In the genomic region with DNA sequence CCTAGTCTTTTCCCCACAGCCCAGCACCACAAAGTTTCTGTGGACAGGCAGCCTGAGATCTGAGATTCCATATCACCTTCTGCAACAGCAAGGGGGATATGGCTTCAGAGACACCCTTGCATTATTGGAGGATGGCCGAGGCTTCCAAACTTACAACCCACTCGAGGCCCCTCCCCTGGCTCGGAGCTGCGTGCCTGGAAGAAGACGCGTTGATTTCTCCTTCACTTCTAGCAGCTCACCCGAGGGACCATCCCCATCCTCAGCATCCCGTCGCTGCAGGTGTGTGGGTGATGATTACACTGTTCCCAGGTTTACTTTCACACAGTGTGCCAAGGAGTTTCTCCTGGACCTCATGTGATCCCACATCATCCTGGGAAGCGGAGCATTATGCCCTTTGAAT, we compare ENCODE assay signal across 23 cellular contexts.
A peak's percentile ranks its signal among the peaks of the same experiment; 100 is the strongest.
DNase-seq lines count a peak whose midpoint lies in the region; ATAC-seq and TF ChIP-seq lines count a peak whose summit lies in the region.
"Had no signal": no experiment of that assay in that cellular context is flagged by ENCODE, and none has a peak within 500 bp of the region (broad histone marks: within the 10 kb centered on the region; RNA-seq: fewer than 3 reads in every experiment).

No MANE protein-coding gene starts in this region.

- TF ChIP-seq CTCF in lung (IDR thresholded peaks at IDR 0.05; ENCODE audit: control extremely low read depth, extremely low read depth) = no peak

- no peak overlapping the region for H3K4me3 ChIP-seq in lung
- H3K4me3 ChIP-seq: BLaER1, GM12878, GM23338, SJSA1 had no signal

- H3K4me1 ChIP-seq in lung (ENCODE audit: control insufficient read depth in 2 of 2, insufficient read depth in 2 of 2, low read length in 2 of 2) = no peaks in the 10 kb centered on the region
- H3K4me1 ChIP-seq: BLaER1, SJSA1 had no signal

- DNase-seq in AG20443 (ENCODE audit: low spot score) = peak; percentile 2
- DNase-seq in GM03348 (ENCODE audit: low spot score) = peak; percentile 1
- DNase-seq in ecto neural progenitor cell (ENCODE audit: low spot score) = peak; percentile 17
- peak; percentile 25 for DNase-seq in lung (ENCODE audit: low spot score)
- no peak for DNase-seq in putamen (ENCODE audit: low spot score)
- DNase-seq in iPS-NIHi11 (ENCODE audit: low spot score) = no peak
- DNase-seq: CD4-positive, alpha-beta T cell; COR-L47; DMS 273 treated with DMSO at 0.1 percent for 48 hours; DMS79 treated with DMSO at 0.1 percent for 48 hours; MV-4-11; NCI-H1105 treated with DMSO at 0.1 percent for 48 hours; NCI-H1694; NCI-H2081 treated with DMSO at 0.1 percent for 48 hours; NCI-H2171 treated with DMSO at 0.1 percent for 48 hours; NCI-H524 treated with DMSO at 0.1 percent for 48 hours; NCI-H82 had no signal

- H3K27me3 ChIP-seq in lung (ENCODE audit: control insufficient read depth, insufficient read depth) = no peaks in the 10 kb centered on the region
- H3K27me3 ChIP-seq: BLaER1, SJSA1 had no signal

- no peaks in the 10 kb centered on the region for H3K9me3 ChIP-seq in lung (ENCODE audit: control insufficient read depth in 2 of 2, insufficient read depth in 1 of 2, low read length in 1 of 2)
- H3K9me3 ChIP-seq: BLaER1, SJSA1 had no signal

- no peaks in the 10 kb centered on the region for H3K36me3 ChIP-seq in lung (ENCODE audit: control insufficient read depth in 2 of 2, insufficient read depth in 2 of 2, low read length in 2 of 2)
- H3K36me3 ChIP-seq: BLaER1, SJSA1 had no signal

- ATAC-seq in lung (ENCODE audit: insufficient read depth, low FRiP score) (no peak), GM21447 (IDR thresholded peaks at IDR 0.05; ENCODE audit: unreplicated experiment) (no peak)
- ATAC-seq: GM12878, GM23338, HCT116 had no signal

- H3K27ac ChIP-seq in lung (ENCODE audit: low read depth in 1 of 2, low read length in 1 of 2) = no peak overlapping the region
- H3K27ac ChIP-seq: BLaER1, SJSA1 had no signal

- 69 to 73% methylated on average over 10 of the region's 10 CpGs for WGBS in lung, 2 donors

Comparison
In these comparisons a context has a peak if more than half of its experiments do, and no peak if none do; other contexts are left out.
1. DNase-seq: peak in AG20443 (single experiment), GM03348 (single experiment), ecto neural progenitor cell (single experiment) and lung (single experiment); none in putamen (single experiment) and iPS-NIHi11 (single experiment).